32 cellular contexts compared by ENCODE assay signal in genomic region chr13:38879278-38879677, GRCh38.
DNase-seq lines count a peak whose midpoint lies in the region; ATAC-seq, FAIRE-seq and TF ChIP-seq lines count a peak whose summit lies in the region.
"Had no signal": no experiment of that assay in that cellular context is flagged by ENCODE, and none has a peak within 500 bp of the region (broad histone marks: within the 10 kb centered on the region; RNA-seq: fewer than 3 reads in every experiment).

No MANE protein-coding gene starts in this region.

- no peaks in the 10 kb centered on the region for H3K9me1 ChIP-seq in endothelial cell of umbilical vein (replicated peaks; ENCODE audit: control insufficient read depth, extremely low read depth, insufficient read depth, low read length)

- CTCF ChIA-PET in endothelial cell of umbilical vein (lab: Charles Lee): interaction anchor here (0.9 to 1.6 kb wide), 5 partner anchors 8 to 36 kb away, joined by 3 to 5 read pairs (median 4); no protein-coding TSS in a partner anchor

- H3K9ac ChIP-seq in endothelial cell of umbilical vein (replicated peaks; ENCODE audit: extremely low read depth, insufficient read depth, low read length): no peak overlapping the region

- H3K79me2 ChIP-seq in endothelial cell of umbilical vein (ENCODE audit: control insufficient read depth, insufficient read depth, low read length): no peaks in the 10 kb centered on the region

- no peak overlapping the region for H2AFZ ChIP-seq in endothelial cell of umbilical vein (ENCODE audit: low read depth, low read length)
- H2AFZ ChIP-seq: PC-9 had no signal

- dilution Hi-C loops in endothelial cell of umbilical vein (cut with MboI; ENCODE audit: extremely low pct_ligation_motif_present, low sequenced_read_pairs): no loop called here

- H3K4me3 ChIP-seq in SJCRH30 (no peak overlapping the region), endothelial cell of umbilical vein (replicated peaks in 1 of 3; ENCODE audit: insufficient read depth in 1 of 3, low read depth in 1 of 3, low read length in 3 of 3) (no peak overlapping the region)
- H3K4me3 ChIP-seq: A549, body of pancreas, lower lobe of right lung, pancreas, PC-9, stomach, thyroid gland had no signal

- no peak overlapping the region for H3K27ac ChIP-seq in SJCRH30
- H3K27ac ChIP-seq in endothelial cell of umbilical vein (ENCODE audit: insufficient read depth, low read depth, low read length): no peak overlapping the region
- H3K27ac ChIP-seq: A549, body of pancreas, lower lobe of right lung, pancreas, PC-9, stomach, thyroid gland, WERI-Rb-1 had no signal

- H3K27me3 ChIP-seq in SJCRH30 (no peaks in the 10 kb centered on the region), endothelial cell of umbilical vein (ENCODE audit: control insufficient read depth in 2 of 2, insufficient read depth in 2 of 2, low read length in 2 of 2) (peaks cover 13 to 21% of the 10 kb centered on the region in 2 experiments)
- H3K27me3 ChIP-seq: body of pancreas, pancreas, stomach, thyroid gland had no signal

- DNase-seq in SJCRH30: peak; percentile 42 to 62
- peak; percentile 77 for DNase-seq in endothelial cell of umbilical vein (ENCODE audit: low read depth, low spot score)
- no peak for DNase-seq in left lobe of liver (ENCODE audit: low spot score)
- DNase-seq in renal cortical epithelial cell (ENCODE audit: low read depth): peak; percentile 67
- DNase-seq in AML-193 (lab: John Stamatoyannopoulos, UW): no peak
- no peak for DNase-seq in omental fat pad (ENCODE audit: low spot score)
- DNase-seq in effector CD8-positive, alpha-beta T cell (lab: John Stamatoyannopoulos, UW): no peak
- DNase-seq: activated CD4-positive, alpha-beta T cell treated with anti-CD3 and anti-CD28 coated beads, Interleukin-2, amount 10 ng/mL, durations not matched to agents 7 days and 5 days; activated naive CD8-positive, alpha-beta T cell treated with anti-CD3 and anti-CD28 coated beads, Interleukin-2, amount 50 U/mL, for 24 hours; activated T-cell treated with anti-CD3 and anti-CD28 coated beads, Interleukin-2, amount 50 U/mL, for 48 hours; body of pancreas; CD4-positive, alpha-beta memory T cell; cerebellar nuclear complex; erythroblast; Karpas-422; lower lobe of right lung; natural killer cell; NCI-H1436; NCI-H2081 treated with DMSO at 0.1 percent for 48 hours; NCI-H2227 treated with DMSO at 0.1 percent for 48 hours; NCI-H526 treated with DMSO at 0.1 percent for 48 hours; pancreas; PC-9; right cardiac atrium; Right ventricle myocardium superior; stimulated activated CD4-positive, alpha-beta T cell treated with anti-CD3 and anti-CD28 coated beads, Interleukin-4, amount 100 ng/mL, for 1 hour; stomach; T-helper 9 cell; thyroid gland; WERI-Rb-1 had no signal

- POLR2A ChIA-PET in endothelial cell of umbilical vein (lab: Charles Lee): no interaction called here

- peak; percentile 75 for FAIRE-seq in endothelial cell of umbilical vein (lab: Jason Lieb, UNC)
- FAIRE-seq: A549, pancreas had no signal

- no peak for TF ChIP-seq POLR2A in endothelial cell of umbilical vein (IDR thresholded peaks at IDR 0.05; ENCODE audit: low read depth, low read length)

- no peaks in the 10 kb centered on the region for H3K36me3 ChIP-seq in SJCRH30
- H3K36me3 ChIP-seq in endothelial cell of umbilical vein (ENCODE audit: control insufficient read depth in 2 of 2, extremely low read depth in 1 of 2, insufficient read depth in 2 of 2, low read length in 2 of 2): no peaks in the 10 kb centered on the region
- H3K36me3 ChIP-seq: WERI-Rb-1 had no signal

- no peaks in the 10 kb centered on the region for H4K20me1 ChIP-seq in endothelial cell of umbilical vein (replicated peaks; ENCODE audit: control insufficient read depth, extremely low read depth, insufficient read depth, low read length)

- no peak overlapping the region for H3K4me2 ChIP-seq in endothelial cell of umbilical vein (ENCODE audit: insufficient read depth, low read length)
- H3K4me2 ChIP-seq: A549, PC-9 had no signal

- peak; percentile 88 for ATAC-seq in left lobe of liver
- no peak for ATAC-seq in omental fat pad (ENCODE audit: low FRiP score)
- ATAC-seq in HG02623 (IDR thresholded peaks at IDR 0.05; ENCODE audit: unreplicated experiment): no peak
- ATAC-seq: A549; activated naive CD8-positive, alpha-beta T cell treated with anti-CD3 and anti-CD28 coated beads, Interleukin-2, amount 50 U/mL, for 24 hours; body of pancreas; lower lobe of right lung; natural killer cell; right cardiac atrium had no signal

- intact Hi-C loops in endothelial cell of umbilical vein (cut with micrococcal nuclease): no loop called here

- H3K9me3 ChIP-seq in SJCRH30 (replicated peaks) (no peaks in the 10 kb centered on the region), endothelial cell of umbilical vein (replicated peaks; ENCODE audit: control insufficient read depth, insufficient read depth, low read length) (no peaks in the 10 kb centered on the region)
- H3K9me3 ChIP-seq: A549, body of pancreas, lower lobe of right lung, pancreas, stomach, thyroid gland had no signal

- H3K4me1 ChIP-seq in SJCRH30: peaks cover 5% of the 10 kb centered on the region
- H3K4me1 ChIP-seq in endothelial cell of umbilical vein (ENCODE audit: control insufficient read depth, extremely low read depth, insufficient read depth, low read length): peaks cover 2% of the 10 kb centered on the region
- H3K4me1 ChIP-seq: A549, body of pancreas, lower lobe of right lung, pancreas, thyroid gland had no signal

- BruUV-seq in endothelial cell of umbilical vein (replicated peaks; lab: Mats Ljungman, UMichigan): no TSS peak

- no peak for TF ChIP-seq CTCF in endothelial cell of umbilical vein (IDR thresholded peaks at IDR 0.05; ENCODE audit: extremely low read depth in 1 of 2, insufficient read depth in 1 of 2, low read depth in 1 of 2, low read length in 2 of 2)
- TF ChIP-seq CTCF in omental fat pad (IDR thresholded peaks at IDR 0.05): no peak

TF ChIP-seq in endothelial cell of umbilical vein, 7 proteins besides CTCF, POLR2A, EP300 and RAD21:
- TF ChIP-seq GATA2 (IDR thresholded peaks at IDR 0.05; ENCODE audit: insufficient read depth, insufficient read length, low read depth, low read length) (peak; percentile 42), FOS (IDR thresholded peaks at IDR 0.05; ENCODE audit: borderline replicate concordance, insufficient read depth, low read length) (peak; percentile 44), EZH2 (IDR thresholded peaks at IDR 0.05; ENCODE audit: borderline replicate concordance, low read depth, low read length, severe bottlenecking) (no peak)

Comparison
In these comparisons a context has a peak if more than half of its experiments do, and no peak if none do; other contexts are left out.
1. DNase-seq: peak in SJCRH30 (2 of 2), endothelial cell of umbilical vein (single experiment) and renal cortical epithelial cell (single experiment); none in left lobe of liver (single experiment), AML-193 (0 of 2), omental fat pad (single experiment) and effector CD8-positive, alpha-beta T cell (single experiment).